8 cellular contexts compared by ENCODE assay signal in genomic region chr17:76072149-76072858, GRCh38. TPM values are rescaled to one million over a fixed set of nuclear protein-coding genes. Genes with fewer than 3 reads are reported as not detected.
A peak's percentile ranks its signal among the peaks of the same experiment; 100 is the strongest.
DNase-seq lines count a peak whose midpoint lies in the region; ATAC-seq and TF ChIP-seq lines count a peak whose summit lies in the region.

SRP68 (minus strand) TSS chr17:76072517; CDS start chr17:76072491, 26 bp downstream.

- no peaks in the 10 kb centered on the region for H3K9me3 Mint-ChIP-seq in activated naive CD4-positive, alpha-beta T cell treated with anti-CD3 and anti-CD28 coated beads, Interleukin-2, amount 50 U/mL, for 72 hours

- no peak for TF ChIP-seq CTCF in omental fat pad (IDR thresholded peaks at IDR 0.05)

- CTCF ChIA-PET in HEK293T (lab: Yijun Ruan, JAX) = no interaction called here

- POLR2A ChIA-PET in HEK293T (lab: Yijun Ruan, JAX) = interaction anchor here (0.5 to 2.1 kb wide), 13 partner anchors 8 to 202 kb away, joined by 3 to 12 read pairs (median 6); partner anchors contain the start of gene EXOC7

- ATAC-seq in activated naive CD4-positive, alpha-beta T cell treated with anti-CD3 and anti-CD28 coated beads, Interleukin-2, amount 50 U/mL, for 72 hours = peak; percentile 66 to 75
- ATAC-seq in omental fat pad (ENCODE audit: low FRiP score) = peak; percentile 96

- peaks cover 19 to 24% of the 10 kb centered on the region in 2 donors for H3K36me3 Mint-ChIP-seq in activated naive CD4-positive, alpha-beta T cell treated with anti-CD3 and anti-CD28 coated beads, Interleukin-2, amount 50 U/mL, for 72 hours

- no peak within 1 kb of the TSS for H3K27ac ChIP-seq in temporal lobe (ENCODE audit: low read depth, low read length)

- DNase-seq in GDM1 (lab: John Stamatoyannopoulos, UW) = peak; percentile 89
- DNase-seq in HEK293T (ENCODE audit: extremely low spot score) = peak; percentile 98
- peak; percentile 72 for DNase-seq in NCI-H1048 (lab: John Stamatoyannopoulos, UW)
- peak; percentile 69 for DNase-seq in SKM-1 (lab: John Stamatoyannopoulos, UW; ENCODE audit: unreplicated experiment)
- DNase-seq in activated naive CD4-positive, alpha-beta T cell treated with anti-CD3 and anti-CD28 coated beads, Interleukin-2, amount 50 U/mL, for 72 hours (ENCODE audit: low spot score in 2 of 2) = peak; percentile 83 to 85
- DNase-seq in glomerular endothelial cell (ENCODE audit: extremely low read depth, low read depth, low spot score) = no peak
- peak; percentile 60 for DNase-seq in omental fat pad (ENCODE audit: low spot score)

- peak within 1 kb of the TSS; percentile 99 for H3K27ac Mint-ChIP-seq in activated naive CD4-positive, alpha-beta T cell treated with anti-CD3 and anti-CD28 coated beads, Interleukin-2, amount 50 U/mL, for 72 hours

TF ChIP-seq in HEK293T, 16 proteins besides CTCF, POLR2A, EP300 and RAD21:
- TF ChIP-seq L3MBTL2 (conservative IDR thresholded peaks at IDR 0.05) (peak; percentile 88), ELF4 (IDR thresholded peaks at IDR 0.05) (0 out of 2 replicates have a peak, but pooled peaks have one; percentile 11), LEF1 (IDR thresholded peaks at IDR 0.05; ENCODE audit: borderline replicate concordance) (no peak), NFRKB (IDR thresholded peaks at IDR 0.05) (peak; percentile 83), PKNOX1 (IDR thresholded peaks at IDR 0.05) (no peak), FOXK2 (IDR thresholded peaks at IDR 0.05) (no peak), HDGF (IDR thresholded peaks at IDR 0.05; ENCODE audit: borderline replicate concordance) (0 out of 2 replicates have a peak, but pooled peaks have one; percentile 35)

RNA-seq across cellular contexts. Expression of gene SRP68, which starts in this region (rescaled TPM):
- total RNA-seq in activated naive CD4-positive, alpha-beta T cell treated with anti-CD3 and anti-CD28 coated beads, Interleukin-2, amount 50 U/mL, for 72 hours = 100 to 1,000 TPM in 1 of 2 donors, 10 to 100 TPM in 1; 78.8 to 162 TPM
- total RNA-seq in glomerular endothelial cell = 41.9 and 62.2 TPM in 2 replicates
- 10 to 100 TPM; 42.3 to 62.0 (median 49.6) TPM for total RNA-seq in omental fat pad
- total RNA-seq in temporal lobe = 22.4 TPM
